15 cellular contexts compared by ENCODE assay signal in genomic region chr10:29908977-29909376, GRCh38.
DNase-seq lines count a peak whose midpoint lies in the region; ATAC-seq and TF ChIP-seq lines count a peak whose summit lies in the region.
"Had no signal": no experiment of that assay in that cellular context is flagged by ENCODE, and none has a peak within 500 bp of the region (broad histone marks: within the 10 kb centered on the region; RNA-seq: fewer than 3 reads in every experiment).

No MANE protein-coding gene starts in this region.

- H3K79me2 ChIP-seq in hepatocyte = no peaks in the 10 kb centered on the region

- H4K20me1 ChIP-seq in hepatocyte (ENCODE audit: insufficient read depth, poor library complexity, severe bottlenecking) = no peaks in the 10 kb centered on the region

- no peaks in the 10 kb centered on the region for H3K9me3 ChIP-seq in hepatocyte (ENCODE audit: low read depth)
- H3K9me3 ChIP-seq: colonic mucosa had no signal

- H3K4me3 ChIP-seq in hepatocyte = no peak overlapping the region
- H3K4me3 ChIP-seq: colonic mucosa, lung, neural progenitor cell, PC-9 had no signal

- H3K4me1 ChIP-seq in hepatocyte (ENCODE audit: insufficient read depth) = no peaks in the 10 kb centered on the region
- H3K4me1 ChIP-seq: colonic mucosa, neural progenitor cell had no signal

- no peaks in the 10 kb centered on the region for H3K27me3 ChIP-seq in hepatocyte
- H3K27me3 ChIP-seq: colonic mucosa, neural progenitor cell had no signal

- no peak overlapping the region for H3K27ac ChIP-seq in hepatocyte
- H3K27ac ChIP-seq: colonic mucosa, KMS-11, neural progenitor cell, PC-9 had no signal

- WGBS in hepatocyte (ENCODE audit: low lambda C conversion rate, missing lambda C conversion rate) = 80% methylated on average over 6 of the region's 6 CpGs

- H3K9me2 ChIP-seq in hepatocyte (replicated peaks; ENCODE audit: insufficient read depth) = no peaks in the 10 kb centered on the region

- no peak for ATAC-seq in HG03460 (IDR thresholded peaks at IDR 0.05; ENCODE audit: unreplicated experiment)
- ATAC-seq: sciatic nerve had no signal

- DNase-seq in DMS53 (lab: John Stamatoyannopoulos, UW) (peak; percentile 78), NCI-H146 (lab: John Stamatoyannopoulos, UW) (peak; percentile 71), hepatocyte (ENCODE audit: low spot score) (peak; percentile 19), occipital lobe (lab: John Stamatoyannopoulos, UW) (no peak), AG08396 (ENCODE audit: low spot score) (no peak)
- DNase-seq in activated CD4-positive, alpha-beta T cell treated with anti-CD3 and anti-CD28 coated beads, Interleukin-2, amount 50 U/mL, for 48 hours = peak; percentile 8 to 24
- DNase-seq: activated CD8-positive, alpha-beta memory T cell treated with anti-CD3 and anti-CD28 coated beads for 24 hours; colonic mucosa; NCI-H1930; PC-9 had no signal

- TF ChIP-seq CTCF in hepatocyte (IDR thresholded peaks at IDR 0.05; ENCODE audit: poor library complexity) = no peak

- H3K36me3 ChIP-seq in hepatocyte (replicated peaks; ENCODE audit: insufficient read depth, low read depth) = no peaks in the 10 kb centered on the region
- H3K36me3 ChIP-seq: colonic mucosa, neural progenitor cell had no signal

- H3K4me2 ChIP-seq in hepatocyte = no peak overlapping the region
- H3K4me2 ChIP-seq: KMS-11, neural progenitor cell, PC-9 had no signal

- no peak overlapping the region for H2AFZ ChIP-seq in hepatocyte
- H2AFZ ChIP-seq: neural progenitor cell, PC-9 had no signal

Comparison
In these comparisons a context has a peak if more than half of its experiments do, and no peak if none do; other contexts are left out.
1. DNase-seq: peak in DMS53 (single experiment), NCI-H146 (single experiment), activated CD4-positive, alpha-beta T cell treated with anti-CD3 and anti-CD28 coated beads, Interleukin-2, amount 50 U/mL, for 48 hours (2 of 2) and hepatocyte (single experiment); none in occipital lobe (single experiment) and AG08396 (single experiment).